ENCODE assay signal across 10 cellular contexts in the genomic region with DNA sequence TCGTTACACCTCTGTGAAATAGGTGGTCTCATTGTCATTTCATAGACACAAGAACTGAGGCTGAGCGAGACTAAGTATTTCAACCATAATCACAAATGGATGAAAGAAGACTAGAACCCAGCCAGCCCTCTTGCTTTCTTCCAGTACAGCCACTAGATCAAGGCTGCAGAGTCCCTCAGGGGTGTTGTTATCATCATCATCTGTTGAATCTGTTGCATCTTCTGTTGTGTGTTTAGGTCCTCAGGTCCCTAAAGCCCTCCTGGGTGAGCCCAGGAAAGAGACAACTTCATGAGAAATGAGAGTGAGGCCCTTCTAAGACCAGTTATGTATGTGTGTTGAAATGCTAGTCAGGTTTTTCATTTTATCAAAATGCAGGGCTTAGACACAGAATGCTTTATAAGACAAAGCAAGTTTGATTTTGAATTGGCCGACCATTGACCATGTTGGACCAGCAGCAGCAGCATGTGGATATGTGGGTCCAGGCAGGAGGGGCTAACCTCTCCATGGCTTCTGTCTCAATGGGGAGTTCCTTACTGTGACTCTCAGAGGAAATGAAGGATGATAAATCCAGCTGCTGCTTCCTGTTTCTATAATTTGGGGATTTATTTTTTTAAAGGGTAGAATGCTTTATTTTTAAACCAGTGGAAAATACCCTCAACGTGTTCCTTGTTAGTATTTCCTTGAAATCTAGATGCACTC.
DNase-seq lines count a peak whose midpoint lies in the region; ATAC-seq and TF ChIP-seq lines count a peak whose summit lies in the region.
"Had no signal": no experiment of that assay in that cellular context is flagged by ENCODE, and none has a peak within 500 bp of the region (broad histone marks: within the 10 kb centered on the region; RNA-seq: fewer than 3 reads in every experiment).

No MANE protein-coding gene starts in this region.

- DNase-seq in activated naive CD8-positive, alpha-beta T cell treated with anti-CD3 and anti-CD28 coated beads for 36 hours = no peak
- DNase-seq in adrenal gland (no peak), left lobe of liver (ENCODE audit: low spot score) (no peak), upper lobe of right lung (no peak), NCI-H1092 treated with DMSO at 0.1 percent for 48 hours (lab: John Stamatoyannopoulos, UW) (no peak), iPS-NIHi7 (ENCODE audit: extremely low spot score) (no peak)
- DNase-seq: activated CD4-positive, CD25-positive, alpha-beta regulatory T cell; COR-L47 had no signal

- no peak for TF ChIP-seq POLR2A in adrenal gland (IDR thresholded peaks at IDR 0.05)

- intact Hi-C loops in adrenal gland (cut with DNase I) (no loop called here), upper lobe of right lung (cut with DNase I) (no loop called here)

- WGBS in adrenal gland, 4 donors = 66 to 80% (median 68%) methylated on average over 4 of the region's 4 CpGs

- no peaks in the 10 kb centered on the region for H3K36me3 ChIP-seq in adrenal gland (replicated peaks in 1 of 2)
- no peaks in the 10 kb centered on the region for H3K36me3 ChIP-seq in upper lobe of right lung

- H3K4me1 Mint-ChIP-seq in activated naive CD8-positive, alpha-beta T cell (ENCODE audit: low read depth) = peaks cover 61% of the 10 kb centered on the region
- H3K4me1 Mint-ChIP-seq in activated naive CD8-positive, alpha-beta T cell treated with anti-CD3 and anti-CD28 coated beads for 36 hours = peaks cover 54% of the 10 kb centered on the region

- H3K36me3 Mint-ChIP-seq in activated naive CD8-positive, alpha-beta T cell = peaks cover 19% of the 10 kb centered on the region
- H3K36me3 Mint-ChIP-seq in activated naive CD8-positive, alpha-beta T cell treated with anti-CD3 and anti-CD28 coated beads for 36 hours = peaks cover 34% of the 10 kb centered on the region

- no peak overlapping the region for H3K4me3 Mint-ChIP-seq in activated naive CD8-positive, alpha-beta T cell
- no peak overlapping the region for H3K4me3 Mint-ChIP-seq in activated naive CD8-positive, alpha-beta T cell treated with anti-CD3 and anti-CD28 coated beads for 36 hours

- peaks cover 28 to 61% of the 10 kb centered on the region in 2 donors for H3K4me1 ChIP-seq in adrenal gland (replicated peaks in 1 of 2)
- peaks cover 15% of the 10 kb centered on the region for H3K4me1 ChIP-seq in upper lobe of right lung

- peak overlapping the region; percentile 34 for H3K27ac Mint-ChIP-seq in activated naive CD8-positive, alpha-beta T cell
- H3K27ac Mint-ChIP-seq in activated naive CD8-positive, alpha-beta T cell treated with anti-CD3 and anti-CD28 coated beads for 36 hours = no peak overlapping the region

- peak; percentile 29 for ATAC-seq in left lobe of liver
- peak; percentile 49 for ATAC-seq in upper lobe of right lung
- ATAC-seq in HG02759 (IDR thresholded peaks at IDR 0.05; ENCODE audit: unreplicated experiment) = no peak

- no peaks in the 10 kb centered on the region for H3K9me3 Mint-ChIP-seq in activated naive CD8-positive, alpha-beta T cell (ENCODE audit: low read depth)
- H3K9me3 Mint-ChIP-seq in activated naive CD8-positive, alpha-beta T cell treated with anti-CD3 and anti-CD28 coated beads for 36 hours = no peaks in the 10 kb centered on the region

- no peaks in the 10 kb centered on the region for H3K27me3 ChIP-seq in adrenal gland
- H3K27me3 ChIP-seq in upper lobe of right lung = no peaks in the 10 kb centered on the region

- no peaks in the 10 kb centered on the region for H3K9me3 ChIP-seq in adrenal gland (replicated peaks in 1 of 3)
- no peaks in the 10 kb centered on the region for H3K9me3 ChIP-seq in upper lobe of right lung

- TF ChIP-seq CTCF in adrenal gland (IDR thresholded peaks at IDR 0.05) (no peak), upper lobe of right lung (IDR thresholded peaks at IDR 0.05) (no peak)

- no peak overlapping the region for H3K4me3 ChIP-seq in adrenal gland
- H3K4me3 ChIP-seq in upper lobe of right lung = no peak overlapping the region

- peak overlapping the region in 4 of 5 donors; percentile 9 to 81 (median 68) for H3K27ac ChIP-seq in adrenal gland
- no peak overlapping the region for H3K27ac ChIP-seq in upper lobe of right lung

- no peaks in the 10 kb centered on the region for H3K27me3 Mint-ChIP-seq in activated naive CD8-positive, alpha-beta T cell
- no peaks in the 10 kb centered on the region for H3K27me3 Mint-ChIP-seq in activated naive CD8-positive, alpha-beta T cell treated with anti-CD3 and anti-CD28 coated beads for 36 hours
